In genomic region chr1:99565606-99566289, GRCh38 we compare ENCODE assay signal across 19 cellular contexts.
DNase-seq lines count a peak whose midpoint lies in the region; ATAC-seq, FAIRE-seq and TF ChIP-seq lines count a peak whose summit lies in the region.
"Had no signal": no experiment of that assay in that cellular context is flagged by ENCODE, and none has a peak within 500 bp of the region (broad histone marks: within the 10 kb centered on the region; RNA-seq: fewer than 3 reads in every experiment).

No MANE protein-coding gene starts in this region.

- H3K27ac Mint-ChIP-seq in T-helper 17 cell = no peak overlapping the region
- H3K27ac Mint-ChIP-seq: CD14-positive monocyte had no signal

- peak; percentile 43 for FAIRE-seq in H54 (lab: Jason Lieb, UNC)
- FAIRE-seq: GM12892, GM19239 had no signal

- WGBS in liver = 34% methylated on average over 1 of the region's 1 CpG

- no peak overlapping the region for H3K9ac ChIP-seq in fibroblast of lung (ENCODE audit: insufficient read depth, low read length)
- peak overlapping the region in 1 of 2 donors; percentile 45 for H3K9ac ChIP-seq in liver (ENCODE audit: low read depth in 1 of 2, low read length in 2 of 2)

- no peak for TF ChIP-seq RAD21 in liver (IDR thresholded peaks at IDR 0.05)

- peaks cover 15% of the 10 kb centered on the region for H3K4me1 ChIP-seq in RWPE2 (ENCODE audit: insufficient read depth, poor library complexity, severe bottlenecking)
- peaks cover 2% of the 10 kb centered on the region for H3K4me1 ChIP-seq in fibroblast of lung (ENCODE audit: control insufficient read depth, extremely low read depth, insufficient read depth, low read length)
- H3K4me1 ChIP-seq in liver (ENCODE audit: control insufficient read depth in 4 of 4, insufficient read depth in 4 of 4, low read length in 3 of 4) = peaks cover 0 to 19% (median 14%) of the 10 kb centered on the region in 4 donors

- H3K9me3 ChIP-seq in RWPE2 (ENCODE audit: severe bottlenecking) (no peaks in the 10 kb centered on the region), fibroblast of lung (ENCODE audit: control insufficient read depth, insufficient read depth, low read depth, low read length) (no peaks in the 10 kb centered on the region), liver (ENCODE audit: control insufficient read depth in 4 of 4, low read length in 3 of 4) (no peaks in the 10 kb centered on the region), T-helper 17 cell (ENCODE audit: control insufficient read depth, low read length, poor library complexity, severe bottlenecking) (no peaks in the 10 kb centered on the region)

- no peaks in the 10 kb centered on the region for H3K27me3 ChIP-seq in RWPE2 (ENCODE audit: insufficient read depth, poor library complexity, severe bottlenecking)
- no peaks in the 10 kb centered on the region for H3K27me3 ChIP-seq in fibroblast of lung (ENCODE audit: control insufficient read depth, insufficient read depth, low read length)
- no peaks in the 10 kb centered on the region for H3K27me3 ChIP-seq in liver (ENCODE audit: control insufficient read depth in 4 of 4, insufficient read depth in 4 of 4, low read length in 3 of 4)

- peaks cover 3% of the 10 kb centered on the region for H3K4me1 Mint-ChIP-seq in T-helper 17 cell
- H3K4me1 Mint-ChIP-seq: CD14-positive monocyte had no signal

- H3K4me3 ChIP-seq in RWPE2 (ENCODE audit: severe bottlenecking) = no peak overlapping the region
- H3K4me3 ChIP-seq in fibroblast of lung (replicated peaks in 1 of 4; ENCODE audit: control extremely low read depth in 1 of 4, insufficient read depth in 1 of 4, low read depth in 3 of 4, low read length in 4 of 4) = no peak overlapping the region
- peak overlapping the region in 1 of 3 donors; percentile 13 for H3K4me3 ChIP-seq in liver (ENCODE audit: low read depth in 1 of 3, low read length in 3 of 3)

- H4K20me1 ChIP-seq in fibroblast of lung (ENCODE audit: control insufficient read depth, extremely low read depth, insufficient read depth, low read length) = no peaks in the 10 kb centered on the region

- H3K36me3 ChIP-seq in RWPE2 (ENCODE audit: low read depth) (no peaks in the 10 kb centered on the region), fibroblast of lung (ENCODE audit: control insufficient read depth, insufficient read depth, low read length) (no peaks in the 10 kb centered on the region), liver (ENCODE audit: control insufficient read depth in 4 of 4, insufficient read depth in 3 of 4, low read depth in 1 of 4, low read length in 3 of 4) (no peaks in the 10 kb centered on the region)

- TF ChIP-seq CTCF in RWPE2 (IDR thresholded peaks at IDR 0.05; ENCODE audit: poor library complexity, severe bottlenecking) (no peak), fibroblast of lung (conservative IDR thresholded peaks at IDR 0.05 in 1 of 2, IDR thresholded peaks at IDR 0.05 in 1 of 2; ENCODE audit: low read depth in 1 of 2, low read length in 2 of 2) (no peak), liver (IDR thresholded peaks at IDR 0.05; ENCODE audit: low read depth, low read length, missing input control) (no peak)

- no peaks in the 10 kb centered on the region for H3K79me2 ChIP-seq in fibroblast of lung (ENCODE audit: control insufficient read depth, insufficient read depth, low read length)

- ATAC-seq in RWPE2 (ENCODE audit: low read depth) = peak; percentile 86
- ATAC-seq in GM18519 (IDR thresholded peaks at IDR 0.05; ENCODE audit: low FRiP score, unreplicated experiment) = no peak
- no peak for ATAC-seq in GM18520 (IDR thresholded peaks at IDR 0.05; ENCODE audit: unreplicated experiment)
- ATAC-seq in T-helper 17 cell = no peak
- ATAC-seq: HCT116 had no signal

- H3K4me2 ChIP-seq in fibroblast of lung (ENCODE audit: extremely low read depth, insufficient read depth, low read length) = peak overlapping the region; percentile 15

- H3K27ac ChIP-seq in RWPE2 (ENCODE audit: poor library complexity, severe bottlenecking) = peak overlapping the region; percentile 24
- H3K27ac ChIP-seq in fibroblast of lung (ENCODE audit: insufficient read depth, low read length) = no peak overlapping the region
- peak overlapping the region; percentile 69 to 70 for H3K27ac ChIP-seq in liver (ENCODE audit: low read depth in 1 of 2, low read length in 2 of 2)

- DNase-seq in H54 (ENCODE audit: insufficient read length, low spot score) (no peak), RWPE2 (ENCODE audit: low spot score) (no peak), fibroblast of lung (ENCODE audit: low read depth in 2 of 2) (peak in 1 of 2 donors; percentile 28), NCI-H345 treated with DMSO at 0.1 percent for 48 hours (lab: John Stamatoyannopoulos, UW; ENCODE audit: unreplicated experiment) (no peak), T-helper 17 cell (no peak)
- DNase-seq: ACHN, AML-193, KG1, MM.1S, NCI-H1105, NCI-H187, NCI-H446 treated with DMSO at 0.1 percent for 48 hours had no signal

- TF ChIP-seq POLR2A in H54 (IDR thresholded peaks at IDR 0.05; ENCODE audit: low read depth, low read length) = no peak

- H2AFZ ChIP-seq in fibroblast of lung (ENCODE audit: low read length) = no peak overlapping the region

- peaks cover 9% of the 10 kb centered on the region for H3K27me3 Mint-ChIP-seq in T-helper 17 cell

- H3K4me3 Mint-ChIP-seq in T-helper 17 cell = no peak overlapping the region
- H3K4me3 Mint-ChIP-seq: CD14-positive monocyte had no signal

- no peaks in the 10 kb centered on the region for H3K36me3 Mint-ChIP-seq in T-helper 17 cell (ENCODE audit: low read depth)
- H3K36me3 Mint-ChIP-seq: CD14-positive monocyte had no signal

TF ChIP-seq in liver, 16 proteins besides CTCF, POLR2A, EP300 and RAD21:
- TF ChIP-seq EGR1 (IDR thresholded peaks at IDR 0.05; ENCODE audit: low read depth in 2 of 2) = no peak
- TF ChIP-seq, protein P1, sequence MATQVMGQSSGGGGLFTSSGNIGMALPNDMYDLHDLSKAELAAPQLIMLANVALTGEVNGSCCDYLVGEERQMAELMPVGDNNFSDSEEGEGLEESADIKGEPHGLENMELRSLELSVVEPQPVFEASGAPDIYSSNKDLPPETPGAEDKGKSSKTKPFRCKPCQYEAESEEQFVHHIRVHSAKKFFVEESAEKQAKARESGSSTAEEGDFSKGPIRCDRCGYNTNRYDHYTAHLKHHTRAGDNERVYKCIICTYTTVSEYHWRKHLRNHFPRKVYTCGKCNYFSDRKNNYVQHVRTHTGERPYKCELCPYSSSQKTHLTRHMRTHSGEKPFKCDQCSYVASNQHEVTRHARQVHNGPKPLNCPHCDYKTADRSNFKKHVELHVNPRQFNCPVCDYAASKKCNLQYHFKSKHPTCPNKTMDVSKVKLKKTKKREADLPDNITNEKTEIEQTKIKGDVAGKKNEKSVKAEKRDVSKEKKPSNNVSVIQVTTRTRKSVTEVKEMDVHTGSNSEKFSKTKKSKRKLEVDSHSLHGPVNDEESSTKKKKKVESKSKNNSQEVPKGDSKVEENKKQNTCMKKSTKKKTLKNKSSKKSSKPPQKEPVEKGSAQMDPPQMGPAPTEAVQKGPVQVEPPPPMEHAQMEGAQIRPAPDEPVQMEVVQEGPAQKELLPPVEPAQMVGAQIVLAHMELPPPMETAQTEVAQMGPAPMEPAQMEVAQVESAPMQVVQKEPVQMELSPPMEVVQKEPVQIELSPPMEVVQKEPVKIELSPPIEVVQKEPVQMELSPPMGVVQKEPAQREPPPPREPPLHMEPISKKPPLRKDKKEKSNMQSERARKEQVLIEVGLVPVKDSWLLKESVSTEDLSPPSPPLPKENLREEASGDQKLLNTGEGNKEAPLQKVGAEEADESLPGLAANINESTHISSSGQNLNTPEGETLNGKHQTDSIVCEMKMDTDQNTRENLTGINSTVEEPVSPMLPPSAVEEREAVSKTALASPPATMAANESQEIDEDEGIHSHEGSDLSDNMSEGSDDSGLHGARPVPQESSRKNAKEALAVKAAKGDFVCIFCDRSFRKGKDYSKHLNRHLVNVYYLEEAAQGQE (IDR thresholded peaks at IDR 0.05) = no peak
- no peak for TF ChIP-seq NR2F2 (IDR thresholded peaks at IDR 0.05)
- TF ChIP-seq HNF4A (conservative IDR thresholded peaks at IDR 0.05) = peak in 1 of 2 donors; percentile 39
- TF ChIP-seq, protein P2, sequence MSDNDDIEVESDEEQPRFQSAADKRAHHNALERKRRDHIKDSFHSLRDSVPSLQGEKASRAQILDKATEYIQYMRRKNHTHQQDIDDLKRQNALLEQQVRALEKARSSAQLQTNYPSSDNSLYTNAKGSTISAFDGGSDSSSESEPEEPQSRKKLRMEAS (IDR thresholded peaks at IDR 0.05) = no peak
- peak; percentile 73 for TF ChIP-seq TAF1 (conservative IDR thresholded peaks at IDR 0.05)
- no peak for TF ChIP-seq GABPA (IDR thresholded peaks at IDR 0.05 in 1 of 2, conservative IDR thresholded peaks at IDR 0.05 in 1 of 2)
- no peak for TF ChIP-seq YY1 (IDR thresholded peaks at IDR 0.05)
- TF ChIP-seq ZBTB33 (IDR thresholded peaks at IDR 0.05) = peak; percentile 54
- TF ChIP-seq ATF3 (IDR thresholded peaks at IDR 0.05) = peak; percentile 45
- TF ChIP-seq JUND (IDR thresholded peaks at IDR 0.05) = peak in 1 of 2 donors; percentile 58
- TF ChIP-seq SP1 (IDR thresholded peaks at IDR 0.05) = peak; percentile 81
- TF ChIP-seq RXRA (IDR thresholded peaks at IDR 0.05) = peak; percentile 71 to 76
- no peak for TF ChIP-seq FOXA1 (IDR thresholded peaks at IDR 0.05)
- TF ChIP-seq HNF4G (IDR thresholded peaks at IDR 0.05) = no peak
- no peak for TF ChIP-seq FOXA2 (IDR thresholded peaks at IDR 0.05)
